Comparison of ENCODE assay signal across 12 cellular contexts in the genomic region with DNA sequence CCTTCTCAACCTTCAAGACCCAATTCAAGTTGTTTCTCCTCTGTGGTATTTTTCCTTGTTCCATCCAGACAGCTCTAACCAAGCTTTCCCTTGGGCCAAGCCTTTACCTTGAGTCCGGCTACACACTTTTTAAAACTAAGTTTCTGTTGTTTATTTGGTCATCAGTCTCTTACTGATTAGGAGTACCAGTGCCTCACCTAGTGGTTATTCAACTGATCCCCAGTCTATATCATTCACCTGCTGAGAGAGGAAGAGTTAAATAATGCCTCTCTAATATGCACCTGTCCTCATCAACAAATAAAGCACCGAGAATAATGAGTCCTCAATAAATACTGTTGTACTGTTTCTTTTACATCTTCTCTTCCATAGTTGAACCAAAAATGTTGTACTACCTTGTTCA.
A peak's percentile ranks its signal among the peaks of the same experiment; 100 is the strongest.
DNase-seq lines count a peak whose midpoint lies in the region; ATAC-seq and TF ChIP-seq lines count a peak whose summit lies in the region.
"Had no signal": no experiment of that assay in that cellular context is flagged by ENCODE, and none has a peak within 500 bp of the region (broad histone marks: within the 10 kb centered on the region; RNA-seq: fewer than 3 reads in every experiment).

No MANE protein-coding gene starts in this region.

- H2BK120ac ChIP-seq in mesenchymal stem cell (ENCODE audit: low read depth, low read length), result no peak overlapping the region

- no peaks in the 10 kb centered on the region for H3K9me3 Mint-ChIP-seq in activated CD8-positive, alpha-beta memory T cell treated with anti-CD3 and anti-CD28 coated beads, Interleukin-2, amount 10 ng/mL, durations not matched to agents 7 days and 5 days (ENCODE audit: low read depth)

- no peak overlapping the region for H2AFZ ChIP-seq in Loucy (ENCODE audit: low read length)
- no peak overlapping the region for H2AFZ ChIP-seq in mesenchymal stem cell (ENCODE audit: low read depth, low read length)

- H3K36me3 Mint-ChIP-seq in activated CD8-positive, alpha-beta memory T cell treated with anti-CD3 and anti-CD28 coated beads, Interleukin-2, amount 10 ng/mL, durations not matched to agents 7 days and 5 days, result no peaks in the 10 kb centered on the region

- no peaks in the 10 kb centered on the region for H3K79me1 ChIP-seq in mesenchymal stem cell (replicated peaks; ENCODE audit: low read length, poor library complexity, severe bottlenecking)

- H3K4me1 ChIP-seq in Loucy (ENCODE audit: insufficient read depth, low read length, poor library complexity, severe bottlenecking) (no peaks in the 10 kb centered on the region), mesenchymal stem cell (ENCODE audit: control insufficient read depth, insufficient read depth, low read depth, low read length) (no peaks in the 10 kb centered on the region)
- H3K4me1 ChIP-seq: adrenal gland, vagina had no signal

- no peak for ATAC-seq in GM18858 (IDR thresholded peaks at IDR 0.05; ENCODE audit: unreplicated experiment)
- no peak for ATAC-seq in activated CD8-positive, alpha-beta memory T cell treated with anti-CD3 and anti-CD28 coated beads, Interleukin-2, amount 10 ng/mL, durations not matched to agents 7 days and 5 days

- H2BK5ac ChIP-seq in mesenchymal stem cell (ENCODE audit: low read depth, low read length, poor library complexity, severe bottlenecking), result no peak overlapping the region

- no peaks in the 10 kb centered on the region for H3K27me3 ChIP-seq in Loucy (ENCODE audit: insufficient read depth, low read length, poor library complexity, severe bottlenecking)
- peaks cover 0 to 4% of the 10 kb centered on the region in 2 experiments for H3K27me3 ChIP-seq in mesenchymal stem cell (ENCODE audit: control insufficient read depth in 1 of 2, insufficient read depth in 1 of 2, low read length in 2 of 2)
- H3K27me3 ChIP-seq: adrenal gland, vagina had no signal

- no peaks in the 10 kb centered on the region for H3K4me1 Mint-ChIP-seq in activated CD8-positive, alpha-beta memory T cell treated with anti-CD3 and anti-CD28 coated beads, Interleukin-2, amount 10 ng/mL, durations not matched to agents 7 days and 5 days

- H3K9me3 ChIP-seq in Loucy (ENCODE audit: insufficient read depth, low read depth, low read length) (no peaks in the 10 kb centered on the region), mesenchymal stem cell (ENCODE audit: control insufficient read depth, low read length) (no peaks in the 10 kb centered on the region)
- H3K9me3 ChIP-seq: adrenal gland, vagina had no signal

- H2AK5ac ChIP-seq in mesenchymal stem cell (ENCODE audit: low read length, severe bottlenecking), result no peak overlapping the region

- H3K79me2 ChIP-seq in Loucy (ENCODE audit: insufficient read depth, low read length), result no peaks in the 10 kb centered on the region

- no peak overlapping the region for H2BK15ac ChIP-seq in mesenchymal stem cell (ENCODE audit: low read depth, poor library complexity, severe bottlenecking)

- no peaks in the 10 kb centered on the region for H3K9me2 ChIP-seq in Loucy (replicated peaks; ENCODE audit: low read depth, low read length)

- no peak overlapping the region for H2BK12ac ChIP-seq in mesenchymal stem cell (ENCODE audit: low read length in 2 of 2)

- no peak overlapping the region for H3K9ac ChIP-seq in Loucy (ENCODE audit: low read depth, low read length, poor library complexity, severe bottlenecking)
- H3K9ac ChIP-seq in mesenchymal stem cell (ENCODE audit: low read length), result no peak overlapping the region

- peak; percentile 44 for TF ChIP-seq CTCF in Loucy (conservative IDR thresholded peaks at IDR 0.05; ENCODE audit: low read length)

- H3K18ac ChIP-seq in mesenchymal stem cell (ENCODE audit: low read depth in 1 of 2, low read length in 2 of 2), result no peak overlapping the region

- H3K14ac ChIP-seq in mesenchymal stem cell (ENCODE audit: low read length in 2 of 2), result no peak overlapping the region

- H4K20me1 ChIP-seq in Loucy (ENCODE audit: insufficient read depth, low read length, poor library complexity, severe bottlenecking), result no peaks in the 10 kb centered on the region

- no peak overlapping the region for H3K27ac ChIP-seq in mesenchymal stem cell (ENCODE audit: low read length, poor library complexity, severe bottlenecking)
- H3K27ac ChIP-seq: adrenal gland, vagina had no signal

- H3K27ac Mint-ChIP-seq in activated CD8-positive, alpha-beta memory T cell treated with anti-CD3 and anti-CD28 coated beads, Interleukin-2, amount 10 ng/mL, durations not matched to agents 7 days and 5 days, result no peak overlapping the region

- 63% methylated on average over 1 of the region's 2 CpGs for WGBS in mesenchymal stem cell

- H3K4me3 ChIP-seq in Loucy (ENCODE audit: low read length, poor library complexity, severe bottlenecking), result no peak overlapping the region
- H3K4me3 ChIP-seq in mesenchymal stem cell (ENCODE audit: insufficient read depth in 1 of 2, low read depth in 1 of 2, low read length in 2 of 2), result no peak overlapping the region
- H3K4me3 ChIP-seq: adrenal gland, smooth muscle cell, vagina had no signal

- DNase-seq in ELR (ENCODE audit: low read depth) (peak; percentile 13), amniotic epithelial cell (ENCODE audit: low read depth) (peak; percentile 18), mesenchymal stem cell (peak; percentile 8), MV-4-11 (lab: John Stamatoyannopoulos, UW) (no peak)
- DNase-seq in activated CD8-positive, alpha-beta memory T cell treated with anti-CD3 and anti-CD28 coated beads, Interleukin-2, amount 10 ng/mL, durations not matched to agents 7 days and 5 days, result no peak
- DNase-seq: activated CD8-positive, alpha-beta memory T cell treated with anti-CD3 and anti-CD28 coated beads, Interleukin-2, amount 50 U/mL, for 4 hours; adrenal gland; OCI-M1 had no signal

- no peaks in the 10 kb centered on the region for H3K36me3 ChIP-seq in Loucy (ENCODE audit: insufficient read depth, low read length)
- no peaks in the 10 kb centered on the region for H3K36me3 ChIP-seq in mesenchymal stem cell (ENCODE audit: control insufficient read depth in 1 of 2, insufficient read depth in 2 of 2, low read depth in 1 of 2, low read length in 2 of 2)
- H3K36me3 ChIP-seq: adrenal gland, vagina had no signal

- H3K4me3 Mint-ChIP-seq in activated CD8-positive, alpha-beta memory T cell treated with anti-CD3 and anti-CD28 coated beads, Interleukin-2, amount 10 ng/mL, durations not matched to agents 7 days and 5 days, result no peak overlapping the region

- H3K27me3 Mint-ChIP-seq in activated CD8-positive, alpha-beta memory T cell treated with anti-CD3 and anti-CD28 coated beads, Interleukin-2, amount 10 ng/mL, durations not matched to agents 7 days and 5 days, result peaks cover 4% of the 10 kb centered on the region

- H3F3A ChIP-seq in Loucy (ENCODE audit: low read depth), result no peaks in the 10 kb centered on the region

- H4K91ac ChIP-seq in mesenchymal stem cell (ENCODE audit: low read length), result no peak overlapping the region

- H3K4me2 ChIP-seq in Loucy (ENCODE audit: low read depth, low read length, poor library complexity, severe bottlenecking), result no peak overlapping the region
- no peak overlapping the region for H3K4me2 ChIP-seq in mesenchymal stem cell (ENCODE audit: low read length, poor library complexity, severe bottlenecking)
- H3K4me2 ChIP-seq: smooth muscle cell had no signal

- CTCF ChIA-PET in activated CD8-positive, alpha-beta memory T cell treated with anti-CD3 and anti-CD28 coated beads, Interleukin-2, amount 10 ng/mL, durations not matched to agents 7 days and 5 days (lab: Charles Lee), result no interaction called here

- no peak overlapping the region for H3K4ac ChIP-seq in mesenchymal stem cell (ENCODE audit: low read depth in 1 of 2, low read length in 2 of 2)

- H4K8ac ChIP-seq in mesenchymal stem cell (ENCODE audit: low read length), result no peak overlapping the region

- no peak overlapping the region for H3K23ac ChIP-seq in mesenchymal stem cell (ENCODE audit: low read length in 2 of 2)

Comparison
In these comparisons a context has a peak if more than half of its experiments do, and no peak if none do; other contexts are left out.
1. DNase-seq: peak in ELR (single experiment), amniotic epithelial cell (single experiment) and mesenchymal stem cell (single experiment); none in MV-4-11 (single experiment) and activated CD8-positive, alpha-beta memory T cell treated with anti-CD3 and anti-CD28 coated beads, Interleukin-2, amount 10 ng/mL, durations not matched to agents 7 days and 5 days (single experiment).